ENCODE assay signal across 1 cellular context in the genomic region with DNA sequence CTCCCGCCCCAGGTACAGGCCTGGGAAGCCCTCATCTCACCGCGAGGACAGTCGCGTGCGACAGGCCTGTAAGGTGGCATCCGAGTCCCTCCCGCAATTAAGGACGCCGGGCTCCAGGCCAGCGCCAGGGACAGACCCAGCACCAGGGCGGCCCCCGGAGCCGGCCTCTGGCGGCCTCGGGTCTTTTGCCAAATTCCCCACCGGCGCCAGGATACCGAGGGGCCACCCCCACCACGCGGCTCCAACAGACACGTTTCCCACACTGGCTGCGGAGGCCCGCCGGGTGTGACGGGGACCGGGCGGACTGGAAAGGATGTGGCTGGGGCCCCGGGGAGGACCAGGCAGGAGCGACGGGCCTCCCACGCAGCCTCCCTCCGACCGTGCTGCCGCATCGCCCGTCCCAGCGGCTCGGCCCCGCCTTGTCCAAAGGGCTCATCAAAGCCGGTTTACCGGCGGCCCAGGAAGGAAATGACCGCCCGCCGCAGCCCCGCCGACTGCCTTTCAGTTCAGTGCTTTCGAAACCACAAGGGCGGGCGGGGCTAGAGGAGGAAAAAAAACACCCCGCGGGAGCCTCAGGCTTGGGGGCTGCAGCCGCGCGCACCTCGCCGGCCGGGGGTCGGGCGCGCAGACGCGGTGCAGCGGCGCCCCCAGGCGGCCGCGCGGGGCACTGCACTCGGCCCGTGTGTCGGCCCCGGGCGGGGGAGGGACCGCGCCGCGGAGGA.
TF ChIP-seq lines count a peak whose summit lies in the region.

No MANE protein-coding gene starts in this region.

TF ChIP-seq in K562, 482 proteins besides CTCF, POLR2A, EP300 and RAD21 (continued from another document and continues in another):
- TF ChIP-seq JUN (IDR thresholded peaks at IDR 0.05; ENCODE audit: borderline replicate concordance, low read depth, low read length) (0 out of 2 replicates have a peak, but pooled peaks have one; percentile 15), JUN (CRISPR knock-in tag; IDR thresholded peaks at IDR 0.05; ENCODE audit: borderline replicate concordance) (no peak), ARHGAP35 (IDR thresholded peaks at IDR 0.05; ENCODE audit: partially characterized antibody) (no peak), PML (IDR thresholded peaks at IDR 0.05; ENCODE audit: low read length) (no peak), CEBPG (CRISPR knock-in tag; IDR thresholded peaks at IDR 0.05) (no peak), CEBPG (tag; conservative IDR thresholded peaks at IDR 0.05 in 1 of 2, IDR thresholded peaks at IDR 0.05 in 1 of 2) (no peak), NFE2L1 (tag; IDR thresholded peaks at IDR 0.05; ENCODE audit: borderline replicate concordance, low read depth) (no peak), DIDO1 (tag; IDR thresholded peaks at IDR 0.05; ENCODE audit: low read depth) (no peak), SNIP1 (IDR thresholded peaks at IDR 0.05; ENCODE audit: low read depth) (no peak), TCF3 (CRISPR knock-in tag; IDR thresholded peaks at IDR 0.05) (no peak; the same call in 1 of the 2 replicates), ZKSCAN3 (CRISPR knock-in tag; IDR thresholded peaks at IDR 0.05) (no peak; the same call in 1 of the 2 replicates), TOE1 (IDR thresholded peaks at IDR 0.05; ENCODE audit: borderline replicate concordance) (no peak), TOE1 (CRISPR knock-in tag; IDR thresholded peaks at IDR 0.05; ENCODE audit: borderline replicate concordance, low read depth) (no peak), ASH1L (IDR thresholded peaks at IDR 0.05; ENCODE audit: borderline replicate concordance, low read depth, partially characterized antibody) (no peak), ZBTB8A (IDR thresholded peaks at IDR 0.05; ENCODE audit: partially characterized antibody) (no peak), SP1 (CRISPR knock-in tag; IDR thresholded peaks at IDR 0.05) (peak; percentile 27; the same call in 1 of the 2 replicates), LARP7 (IDR thresholded peaks at IDR 0.05) (no peak), ATF1 (CRISPR knock-in tag; IDR thresholded peaks at IDR 0.05) (no peak), ATF1 (tag; IDR thresholded peaks at IDR 0.05) (peak; percentile 55; the same call in 1 of the 2 replicates), HOXB6 (CRISPR knock-in tag; IDR thresholded peaks at IDR 0.05; ENCODE audit: borderline replicate concordance) (no peak)
- TF ChIP-seq, protein P1, sequence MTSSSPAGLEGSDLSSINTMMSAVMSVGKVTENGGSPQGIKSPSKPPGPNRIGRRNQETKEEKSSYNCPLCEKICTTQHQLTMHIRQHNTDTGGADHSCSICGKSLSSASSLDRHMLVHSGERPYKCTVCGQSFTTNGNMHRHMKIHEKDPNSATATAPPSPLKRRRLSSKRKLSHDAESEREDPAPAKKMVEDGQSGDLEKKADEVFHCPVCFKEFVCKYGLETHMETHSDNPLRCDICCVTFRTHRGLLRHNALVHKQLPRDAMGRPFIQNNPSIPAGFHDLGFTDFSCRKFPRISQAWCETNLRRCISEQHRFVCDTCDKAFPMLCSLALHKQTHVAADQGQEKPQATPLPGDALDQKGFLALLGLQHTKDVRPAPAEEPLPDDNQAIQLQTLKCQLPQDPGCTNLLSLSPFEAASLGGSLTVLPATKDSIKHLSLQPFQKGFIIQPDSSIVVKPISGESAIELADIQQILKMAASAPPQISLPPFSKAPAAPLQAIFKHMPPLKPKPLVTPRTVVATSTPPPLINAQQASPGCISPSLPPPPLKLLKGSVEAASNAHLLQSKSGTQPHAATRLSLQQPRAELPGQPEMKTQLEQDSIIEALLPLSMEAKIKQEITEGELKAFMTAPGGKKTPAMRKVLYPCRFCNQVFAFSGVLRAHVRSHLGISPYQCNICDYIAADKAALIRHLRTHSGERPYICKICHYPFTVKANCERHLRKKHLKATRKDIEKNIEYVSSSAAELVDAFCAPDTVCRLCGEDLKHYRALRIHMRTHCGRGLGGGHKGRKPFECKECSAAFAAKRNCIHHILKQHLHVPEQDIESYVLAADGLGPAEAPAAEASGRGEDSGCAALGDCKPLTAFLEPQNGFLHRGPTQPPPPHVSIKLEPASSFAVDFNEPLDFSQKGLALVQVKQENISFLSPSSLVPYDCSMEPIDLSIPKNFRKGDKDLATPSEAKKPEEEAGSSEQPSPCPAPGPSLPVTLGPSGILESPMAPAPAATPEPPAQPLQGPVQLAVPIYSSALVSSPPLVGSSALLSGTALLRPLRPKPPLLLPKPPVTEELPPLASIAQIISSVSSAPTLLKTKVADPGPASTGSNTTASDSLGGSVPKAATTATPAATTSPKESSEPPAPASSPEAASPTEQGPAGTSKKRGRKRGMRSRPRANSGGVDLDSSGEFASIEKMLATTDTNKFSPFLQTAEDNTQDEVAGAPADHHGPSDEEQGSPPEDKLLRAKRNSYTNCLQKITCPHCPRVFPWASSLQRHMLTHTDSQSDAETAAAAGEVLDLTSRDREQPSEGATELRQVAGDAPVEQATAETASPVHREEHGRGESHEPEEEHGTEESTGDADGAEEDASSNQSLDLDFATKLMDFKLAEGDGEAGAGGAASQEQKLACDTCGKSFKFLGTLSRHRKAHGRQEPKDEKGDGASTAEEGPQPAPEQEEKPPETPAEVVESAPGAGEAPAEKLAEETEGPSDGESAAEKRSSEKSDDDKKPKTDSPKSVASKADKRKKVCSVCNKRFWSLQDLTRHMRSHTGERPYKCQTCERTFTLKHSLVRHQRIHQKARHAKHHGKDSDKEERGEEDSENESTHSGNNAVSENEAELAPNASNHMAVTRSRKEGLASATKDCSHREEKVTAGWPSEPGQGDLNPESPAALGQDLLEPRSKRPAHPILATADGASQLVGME (CRISPR knock-in tag; IDR thresholded peaks at IDR 0.05) = peak; percentile 95
- TF ChIP-seq, protein P2, sequence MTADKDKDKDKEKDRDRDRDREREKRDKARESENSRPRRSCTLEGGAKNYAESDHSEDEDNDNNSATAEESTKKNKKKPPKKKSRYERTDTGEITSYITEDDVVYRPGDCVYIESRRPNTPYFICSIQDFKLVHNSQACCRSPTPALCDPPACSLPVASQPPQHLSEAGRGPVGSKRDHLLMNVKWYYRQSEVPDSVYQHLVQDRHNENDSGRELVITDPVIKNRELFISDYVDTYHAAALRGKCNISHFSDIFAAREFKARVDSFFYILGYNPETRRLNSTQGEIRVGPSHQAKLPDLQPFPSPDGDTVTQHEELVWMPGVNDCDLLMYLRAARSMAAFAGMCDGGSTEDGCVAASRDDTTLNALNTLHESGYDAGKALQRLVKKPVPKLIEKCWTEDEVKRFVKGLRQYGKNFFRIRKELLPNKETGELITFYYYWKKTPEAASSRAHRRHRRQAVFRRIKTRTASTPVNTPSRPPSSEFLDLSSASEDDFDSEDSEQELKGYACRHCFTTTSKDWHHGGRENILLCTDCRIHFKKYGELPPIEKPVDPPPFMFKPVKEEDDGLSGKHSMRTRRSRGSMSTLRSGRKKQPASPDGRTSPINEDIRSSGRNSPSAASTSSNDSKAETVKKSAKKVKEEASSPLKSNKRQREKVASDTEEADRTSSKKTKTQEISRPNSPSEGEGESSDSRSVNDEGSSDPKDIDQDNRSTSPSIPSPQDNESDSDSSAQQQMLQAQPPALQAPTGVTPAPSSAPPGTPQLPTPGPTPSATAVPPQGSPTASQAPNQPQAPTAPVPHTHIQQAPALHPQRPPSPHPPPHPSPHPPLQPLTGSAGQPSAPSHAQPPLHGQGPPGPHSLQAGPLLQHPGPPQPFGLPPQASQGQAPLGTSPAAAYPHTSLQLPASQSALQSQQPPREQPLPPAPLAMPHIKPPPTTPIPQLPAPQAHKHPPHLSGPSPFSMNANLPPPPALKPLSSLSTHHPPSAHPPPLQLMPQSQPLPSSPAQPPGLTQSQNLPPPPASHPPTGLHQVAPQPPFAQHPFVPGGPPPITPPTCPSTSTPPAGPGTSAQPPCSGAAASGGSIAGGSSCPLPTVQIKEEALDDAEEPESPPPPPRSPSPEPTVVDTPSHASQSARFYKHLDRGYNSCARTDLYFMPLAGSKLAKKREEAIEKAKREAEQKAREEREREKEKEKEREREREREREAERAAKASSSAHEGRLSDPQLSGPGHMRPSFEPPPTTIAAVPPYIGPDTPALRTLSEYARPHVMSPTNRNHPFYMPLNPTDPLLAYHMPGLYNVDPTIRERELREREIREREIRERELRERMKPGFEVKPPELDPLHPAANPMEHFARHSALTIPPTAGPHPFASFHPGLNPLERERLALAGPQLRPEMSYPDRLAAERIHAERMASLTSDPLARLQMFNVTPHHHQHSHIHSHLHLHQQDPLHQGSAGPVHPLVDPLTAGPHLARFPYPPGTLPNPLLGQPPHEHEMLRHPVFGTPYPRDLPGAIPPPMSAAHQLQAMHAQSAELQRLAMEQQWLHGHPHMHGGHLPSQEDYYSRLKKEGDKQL (CRISPR knock-in tag; IDR thresholded peaks at IDR 0.05; ENCODE audit: borderline replicate concordance) = peak; percentile 28; the same call in 1 of the 2 replicates
- TF ChIP-seq, protein P3, sequence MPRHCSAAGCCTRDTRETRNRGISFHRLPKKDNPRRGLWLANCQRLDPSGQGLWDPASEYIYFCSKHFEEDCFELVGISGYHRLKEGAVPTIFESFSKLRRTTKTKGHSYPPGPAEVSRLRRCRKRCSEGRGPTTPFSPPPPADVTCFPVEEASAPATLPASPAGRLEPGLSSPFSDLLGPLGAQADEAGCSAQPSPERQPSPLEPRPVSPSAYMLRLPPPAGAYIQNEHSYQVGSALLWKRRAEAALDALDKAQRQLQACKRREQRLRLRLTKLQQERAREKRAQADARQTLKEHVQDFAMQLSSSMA (CRISPR knock-in tag; IDR thresholded peaks at IDR 0.05) = no peak
- TF ChIP-seq, protein P4, sequence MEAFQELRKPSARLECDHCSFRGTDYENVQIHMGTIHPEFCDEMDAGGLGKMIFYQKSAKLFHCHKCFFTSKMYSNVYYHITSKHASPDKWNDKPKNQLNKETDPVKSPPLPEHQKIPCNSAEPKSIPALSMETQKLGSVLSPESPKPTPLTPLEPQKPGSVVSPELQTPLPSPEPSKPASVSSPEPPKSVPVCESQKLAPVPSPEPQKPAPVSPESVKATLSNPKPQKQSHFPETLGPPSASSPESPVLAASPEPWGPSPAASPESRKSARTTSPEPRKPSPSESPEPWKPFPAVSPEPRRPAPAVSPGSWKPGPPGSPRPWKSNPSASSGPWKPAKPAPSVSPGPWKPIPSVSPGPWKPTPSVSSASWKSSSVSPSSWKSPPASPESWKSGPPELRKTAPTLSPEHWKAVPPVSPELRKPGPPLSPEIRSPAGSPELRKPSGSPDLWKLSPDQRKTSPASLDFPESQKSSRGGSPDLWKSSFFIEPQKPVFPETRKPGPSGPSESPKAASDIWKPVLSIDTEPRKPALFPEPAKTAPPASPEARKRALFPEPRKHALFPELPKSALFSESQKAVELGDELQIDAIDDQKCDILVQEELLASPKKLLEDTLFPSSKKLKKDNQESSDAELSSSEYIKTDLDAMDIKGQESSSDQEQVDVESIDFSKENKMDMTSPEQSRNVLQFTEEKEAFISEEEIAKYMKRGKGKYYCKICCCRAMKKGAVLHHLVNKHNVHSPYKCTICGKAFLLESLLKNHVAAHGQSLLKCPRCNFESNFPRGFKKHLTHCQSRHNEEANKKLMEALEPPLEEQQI (IDR thresholded peaks at IDR 0.05) = no peak
- TF ChIP-seq, protein P5, sequence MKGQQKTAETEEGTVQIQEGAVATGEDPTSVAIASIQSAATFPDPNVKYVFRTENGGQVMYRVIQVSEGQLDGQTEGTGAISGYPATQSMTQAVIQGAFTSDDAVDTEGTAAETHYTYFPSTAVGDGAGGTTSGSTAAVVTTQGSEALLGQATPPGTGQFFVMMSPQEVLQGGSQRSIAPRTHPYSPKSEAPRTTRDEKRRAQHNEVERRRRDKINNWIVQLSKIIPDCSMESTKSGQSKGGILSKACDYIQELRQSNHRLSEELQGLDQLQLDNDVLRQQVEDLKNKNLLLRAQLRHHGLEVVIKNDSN (CRISPR knock-in tag; IDR thresholded peaks at IDR 0.05) = no peak
- TF ChIP-seq, protein P6, sequence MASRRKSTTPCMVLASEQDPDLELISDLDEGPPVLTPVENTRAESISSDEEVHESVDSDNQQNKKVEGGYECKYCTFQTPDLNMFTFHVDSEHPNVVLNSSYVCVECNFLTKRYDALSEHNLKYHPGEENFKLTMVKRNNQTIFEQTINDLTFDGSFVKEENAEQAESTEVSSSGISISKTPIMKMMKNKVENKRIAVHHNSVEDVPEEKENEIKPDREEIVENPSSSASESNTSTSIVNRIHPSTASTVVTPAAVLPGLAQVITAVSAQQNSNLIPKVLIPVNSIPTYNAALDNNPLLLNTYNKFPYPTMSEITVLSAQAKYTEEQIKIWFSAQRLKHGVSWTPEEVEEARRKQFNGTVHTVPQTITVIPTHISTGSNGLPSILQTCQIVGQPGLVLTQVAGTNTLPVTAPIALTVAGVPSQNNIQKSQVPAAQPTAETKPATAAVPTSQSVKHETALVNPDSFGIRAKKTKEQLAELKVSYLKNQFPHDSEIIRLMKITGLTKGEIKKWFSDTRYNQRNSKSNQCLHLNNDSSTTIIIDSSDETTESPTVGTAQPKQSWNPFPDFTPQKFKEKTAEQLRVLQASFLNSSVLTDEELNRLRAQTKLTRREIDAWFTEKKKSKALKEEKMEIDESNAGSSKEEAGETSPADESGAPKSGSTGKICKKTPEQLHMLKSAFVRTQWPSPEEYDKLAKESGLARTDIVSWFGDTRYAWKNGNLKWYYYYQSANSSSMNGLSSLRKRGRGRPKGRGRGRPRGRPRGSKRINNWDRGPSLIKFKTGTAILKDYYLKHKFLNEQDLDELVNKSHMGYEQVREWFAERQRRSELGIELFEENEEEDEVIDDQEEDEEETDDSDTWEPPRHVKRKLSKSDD (conservative IDR thresholded peaks at IDR 0.05; ENCODE audit: low read length) = no peak
- TF ChIP-seq, protein P7, sequence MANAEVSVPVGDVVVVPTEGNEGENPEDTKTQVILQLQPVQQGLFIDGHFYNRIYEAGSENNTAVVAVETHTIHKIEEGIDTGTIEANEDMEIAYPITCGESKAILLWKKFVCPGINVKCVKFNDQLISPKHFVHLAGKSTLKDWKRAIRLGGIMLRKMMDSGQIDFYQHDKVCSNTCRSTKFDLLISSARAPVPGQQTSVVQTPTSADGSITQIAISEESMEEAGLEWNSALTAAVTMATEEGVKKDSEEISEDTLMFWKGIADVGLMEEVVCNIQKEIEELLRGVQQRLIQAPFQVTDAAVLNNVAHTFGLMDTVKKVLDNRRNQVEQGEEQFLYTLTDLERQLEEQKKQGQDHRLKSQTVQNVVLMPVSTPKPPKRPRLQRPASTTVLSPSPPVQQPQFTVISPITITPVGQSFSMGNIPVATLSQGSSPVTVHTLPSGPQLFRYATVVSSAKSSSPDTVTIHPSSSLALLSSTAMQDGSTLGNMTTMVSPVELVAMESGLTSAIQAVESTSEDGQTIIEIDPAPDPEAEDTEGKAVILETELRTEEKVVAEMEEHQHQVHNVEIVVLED (CRISPR knock-in tag; IDR thresholded peaks at IDR 0.05) = no peak; the same call in 1 of the 2 replicates
